In genomic region chr4:60522265-60522664, GRCh38 we compare ENCODE assay signal across 33 cellular contexts.
"Had no signal": no experiment of that assay in that cellular context is flagged by ENCODE, and none has a peak within 500 bp of the region (broad histone marks: within the 10 kb centered on the region; RNA-seq: fewer than 3 reads in every experiment).

No MANE protein-coding gene starts in this region.

- H3K27me3 ChIP-seq: adrenal gland, body of pancreas, esophagus muscularis mucosa, foreskin keratinocyte, gastrocnemius medialis, heart left ventricle had no signal

- H3K27me3 Mint-ChIP-seq: activated B cell treated with CpG ODN at 0.5 μM for 24 hours; activated CD8-positive, alpha-beta T cell treated with anti-CD3 and anti-CD28 coated beads for 36 hours; activated naive CD8-positive, alpha-beta T cell; activated T-helper 17 cell treated with anti-CD3 and anti-CD28 coated beads, Interleukin-2, amount 50 U/mL, for 72 hours; effector memory CD8-positive, alpha-beta T cell; T-helper 17 cell had no signal

- H3K36me3 Mint-ChIP-seq: activated naive CD8-positive, alpha-beta T cell had no signal

- H3K36me3 ChIP-seq: adrenal gland, esophagus muscularis mucosa, gastrocnemius medialis, heart left ventricle, WERI-Rb-1 had no signal

- H3K4me3 ChIP-seq: body of pancreas, esophagus muscularis mucosa, gastrocnemius medialis, heart left ventricle had no signal

- H3K27ac Mint-ChIP-seq: activated B cell treated with CpG ODN at 0.5 μM for 24 hours; activated CD8-positive, alpha-beta T cell treated with anti-CD3 and anti-CD28 coated beads for 36 hours; activated naive CD8-positive, alpha-beta T cell; activated T-helper 17 cell treated with anti-CD3 and anti-CD28 coated beads, Interleukin-2, amount 50 U/mL, for 72 hours; effector memory CD8-positive, alpha-beta T cell; T-helper 17 cell; T-helper 2 cell treated with Interferon-gamma antibody and Interleukin-4, amounts not matched to agents 5 μg/mL and 100 μg/mL, for 36 hours had no signal

- H3K4me1 Mint-ChIP-seq: activated B cell treated with CpG ODN at 0.5 μM for 24 hours; activated T-helper 17 cell treated with anti-CD3 and anti-CD28 coated beads, Interleukin-2, amount 50 U/mL, for 72 hours; T-helper 17 cell had no signal

- DNase-seq: activated B cell treated with CpG ODN at 0.5 μM for 24 hours; activated CD4-positive, alpha-beta T cell treated with anti-CD3 and anti-CD28 coated beads for 48 hours; activated CD4-positive, alpha-beta T cell treated with anti-CD3 and anti-CD28 coated beads, Interleukin-2, amount 50 U/mL, for 1 hour; activated CD4-positive, alpha-beta T cell treated with anti-CD3 and anti-CD28 coated beads, Interleukin-2, amount 50 U/mL, for 48 hours; activated CD8-positive, alpha-beta memory T cell treated with anti-CD3 and anti-CD28 coated beads for 24 hours; activated CD8-positive, alpha-beta T cell treated with anti-CD3 and anti-CD28 coated beads for 36 hours; activated effector memory CD4-positive, alpha-beta T cell treated with Interleukin-2 at 50 U/mL for 16 hours; activated gamma-delta T cell treated with Interleukin-2 at 50 U/mL for 16 hours; activated naive CD4-positive, alpha-beta T cell treated with anti-CD3 and anti-CD28 coated beads, Interleukin-2, amount 50 U/mL, for 16 hours; activated naive CD4-positive, alpha-beta T cell treated with Interleukin-2 at 50 U/mL for 16 hours; activated T-cell treated with anti-CD3 and anti-CD28 coated beads, Interleukin-2, amount 50 U/mL, for 4 hours; adrenal gland; amygdala; aorta; body of pancreas; caudate nucleus; cortex of kidney; dermis blood vessel endothelial cell; effector CD4-positive, alpha-beta T cell; effector memory CD8-positive, alpha-beta T cell; erythroblast; foreskin keratinocyte; gastrocnemius medialis; glutamatergic neuron; heart left ventricle; T-helper 17 cell; T1000; WERI-Rb-1 had no signal

- H3K9me3 ChIP-seq: adrenal gland, body of pancreas, esophagus muscularis mucosa, gastrocnemius medialis, heart left ventricle had no signal

- H3K4me3 Mint-ChIP-seq: activated B cell treated with CpG ODN at 0.5 μM for 24 hours; activated CD8-positive, alpha-beta T cell treated with anti-CD3 and anti-CD28 coated beads for 36 hours; activated naive CD8-positive, alpha-beta T cell; activated T-cell treated with anti-CD3 and anti-CD28 coated beads, Interleukin-2, amount 50 U/mL, for 4 hours; activated T-helper 17 cell treated with anti-CD3 and anti-CD28 coated beads, Interleukin-2, amount 50 U/mL, for 72 hours; effector memory CD8-positive, alpha-beta T cell; T-helper 17 cell; T-helper 2 cell treated with Interferon-gamma antibody and Interleukin-4, amounts not matched to agents 5 μg/mL and 100 μg/mL, for 36 hours had no signal

- H3K27ac ChIP-seq: adrenal gland, body of pancreas, esophagus muscularis mucosa, foreskin keratinocyte, gastrocnemius medialis, heart left ventricle, WERI-Rb-1 had no signal

- H3K4me1 ChIP-seq: adrenal gland, body of pancreas, esophagus muscularis mucosa, gastrocnemius medialis, heart left ventricle had no signal

- ATAC-seq: activated CD4-positive, CD25-positive, alpha-beta regulatory T cell treated with anti-CD3 and anti-CD28 coated beads, Interleukin-2, amount 50 U/mL, for 24 hours; activated CD8-positive, alpha-beta T cell treated with anti-CD3 and anti-CD28 coated beads for 36 hours; activated T-cell treated with anti-CD3 and anti-CD28 coated beads, Interleukin-2, amount 50 U/mL, for 4 hours; activated T-helper 17 cell treated with anti-CD3 and anti-CD28 coated beads, Interleukin-2, amount 50 U/mL, for 72 hours; body of pancreas; effector memory CD8-positive, alpha-beta T cell; foreskin keratinocyte; gastrocnemius medialis; heart left ventricle; T-helper 17 cell had no signal
